1 cellular context compared by ENCODE assay signal in the genomic region with DNA sequence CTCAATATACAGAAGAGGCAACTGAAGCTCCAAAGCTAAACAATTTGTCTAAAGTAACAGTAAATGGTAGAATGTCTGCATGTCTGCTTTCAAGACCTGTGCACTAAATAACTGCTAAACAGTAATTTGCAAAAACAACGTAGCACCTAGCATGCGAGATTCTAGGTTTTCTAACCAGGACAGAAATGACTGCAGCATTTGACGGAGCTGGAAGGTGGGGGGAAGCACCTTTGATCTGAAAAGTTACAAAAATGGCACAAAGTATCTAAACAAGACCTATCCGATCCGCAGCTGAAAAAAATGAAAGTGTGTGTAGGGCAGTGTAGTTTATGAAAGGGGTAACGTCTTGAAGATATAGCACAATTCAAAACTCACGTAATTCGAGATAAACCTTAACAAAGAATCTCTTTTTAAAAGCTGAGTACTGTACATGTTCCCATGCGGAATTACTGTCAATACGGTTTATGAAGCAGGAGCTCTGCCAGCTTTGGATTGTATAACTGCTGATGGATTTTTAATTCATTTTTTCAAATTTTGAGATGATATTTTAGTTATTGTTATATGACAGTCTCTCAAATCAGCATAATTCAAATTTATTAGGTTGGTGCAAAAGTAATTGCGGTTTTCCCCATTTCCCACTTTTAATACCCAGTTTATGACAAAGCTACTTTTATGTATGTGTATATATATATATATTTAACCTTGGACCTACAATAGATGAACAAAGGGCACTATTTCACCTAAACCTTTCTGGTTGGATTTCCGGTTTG.
TF ChIP-seq lines count a peak whose summit lies in the region.

No MANE protein-coding gene starts in this region.

TF ChIP-seq in HepG2, 621 proteins besides CTCF, POLR2A, EP300 and RAD21 (continues in another document):
- TF ChIP-seq, protein P1, sequence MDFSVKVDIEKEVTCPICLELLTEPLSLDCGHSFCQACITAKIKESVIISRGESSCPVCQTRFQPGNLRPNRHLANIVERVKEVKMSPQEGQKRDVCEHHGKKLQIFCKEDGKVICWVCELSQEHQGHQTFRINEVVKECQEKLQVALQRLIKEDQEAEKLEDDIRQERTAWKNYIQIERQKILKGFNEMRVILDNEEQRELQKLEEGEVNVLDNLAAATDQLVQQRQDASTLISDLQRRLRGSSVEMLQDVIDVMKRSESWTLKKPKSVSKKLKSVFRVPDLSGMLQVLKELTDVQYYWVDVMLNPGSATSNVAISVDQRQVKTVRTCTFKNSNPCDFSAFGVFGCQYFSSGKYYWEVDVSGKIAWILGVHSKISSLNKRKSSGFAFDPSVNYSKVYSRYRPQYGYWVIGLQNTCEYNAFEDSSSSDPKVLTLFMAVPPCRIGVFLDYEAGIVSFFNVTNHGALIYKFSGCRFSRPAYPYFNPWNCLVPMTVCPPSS (IDR thresholded peaks at IDR 0.05) = no peak
- TF ChIP-seq, protein P2, sequence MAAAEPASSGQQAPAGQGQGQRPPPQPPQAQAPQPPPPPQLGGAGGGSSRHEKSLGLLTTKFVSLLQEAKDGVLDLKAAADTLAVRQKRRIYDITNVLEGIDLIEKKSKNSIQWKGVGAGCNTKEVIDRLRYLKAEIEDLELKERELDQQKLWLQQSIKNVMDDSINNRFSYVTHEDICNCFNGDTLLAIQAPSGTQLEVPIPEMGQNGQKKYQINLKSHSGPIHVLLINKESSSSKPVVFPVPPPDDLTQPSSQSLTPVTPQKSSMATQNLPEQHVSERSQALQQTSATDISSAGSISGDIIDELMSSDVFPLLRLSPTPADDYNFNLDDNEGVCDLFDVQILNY (CRISPR knock-in tag; conservative IDR thresholded peaks at IDR 0.05) = no peak
- TF ChIP-seq, protein P3, sequence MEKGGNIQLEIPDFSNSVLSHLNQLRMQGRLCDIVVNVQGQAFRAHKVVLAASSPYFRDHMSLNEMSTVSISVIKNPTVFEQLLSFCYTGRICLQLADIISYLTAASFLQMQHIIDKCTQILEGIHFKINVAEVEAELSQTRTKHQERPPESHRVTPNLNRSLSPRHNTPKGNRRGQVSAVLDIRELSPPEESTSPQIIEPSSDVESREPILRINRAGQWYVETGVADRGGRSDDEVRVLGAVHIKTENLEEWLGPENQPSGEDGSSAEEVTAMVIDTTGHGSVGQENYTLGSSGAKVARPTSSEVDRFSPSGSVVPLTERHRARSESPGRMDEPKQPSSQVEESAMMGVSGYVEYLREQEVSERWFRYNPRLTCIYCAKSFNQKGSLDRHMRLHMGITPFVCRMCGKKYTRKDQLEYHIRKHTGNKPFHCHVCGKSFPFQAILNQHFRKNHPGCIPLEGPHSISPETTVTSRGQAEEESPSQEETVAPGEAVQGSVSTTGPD (CRISPR knock-in tag; IDR thresholded peaks at IDR 0.05) = no peak
- no peak for TF ChIP-seq BRD4 (CRISPR knock-in tag; IDR thresholded peaks at IDR 0.05)
- TF ChIP-seq, protein P4, sequence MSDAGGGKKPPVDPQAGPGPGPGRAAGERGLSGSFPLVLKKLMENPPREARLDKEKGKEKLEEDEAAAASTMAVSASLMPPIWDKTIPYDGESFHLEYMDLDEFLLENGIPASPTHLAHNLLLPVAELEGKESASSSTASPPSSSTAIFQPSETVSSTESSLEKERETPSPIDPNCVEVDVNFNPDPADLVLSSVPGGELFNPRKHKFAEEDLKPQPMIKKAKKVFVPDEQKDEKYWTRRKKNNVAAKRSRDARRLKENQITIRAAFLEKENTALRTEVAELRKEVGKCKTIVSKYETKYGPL (CRISPR knock-in tag; IDR thresholded peaks at IDR 0.05) = 0 out of 2 replicates have a peak, but pooled peaks have one; percentile 18
- TF ChIP-seq ZNF205 (CRISPR knock-in tag; IDR thresholded peaks at IDR 0.05) = no peak
- TF ChIP-seq MED13 (CRISPR knock-in tag; IDR thresholded peaks at IDR 0.05) = no peak
- TF ChIP-seq ZNF282 (IDR thresholded peaks at IDR 0.05; ENCODE audit: partially characterized antibody) = no peak
- no peak for TF ChIP-seq ATRX (CRISPR knock-in tag; IDR thresholded peaks at IDR 0.05; ENCODE audit: borderline replicate concordance)
- no peak for TF ChIP-seq BHLHE40 (IDR thresholded peaks at IDR 0.05; ENCODE audit: low read length)
- TF ChIP-seq, protein P5, sequence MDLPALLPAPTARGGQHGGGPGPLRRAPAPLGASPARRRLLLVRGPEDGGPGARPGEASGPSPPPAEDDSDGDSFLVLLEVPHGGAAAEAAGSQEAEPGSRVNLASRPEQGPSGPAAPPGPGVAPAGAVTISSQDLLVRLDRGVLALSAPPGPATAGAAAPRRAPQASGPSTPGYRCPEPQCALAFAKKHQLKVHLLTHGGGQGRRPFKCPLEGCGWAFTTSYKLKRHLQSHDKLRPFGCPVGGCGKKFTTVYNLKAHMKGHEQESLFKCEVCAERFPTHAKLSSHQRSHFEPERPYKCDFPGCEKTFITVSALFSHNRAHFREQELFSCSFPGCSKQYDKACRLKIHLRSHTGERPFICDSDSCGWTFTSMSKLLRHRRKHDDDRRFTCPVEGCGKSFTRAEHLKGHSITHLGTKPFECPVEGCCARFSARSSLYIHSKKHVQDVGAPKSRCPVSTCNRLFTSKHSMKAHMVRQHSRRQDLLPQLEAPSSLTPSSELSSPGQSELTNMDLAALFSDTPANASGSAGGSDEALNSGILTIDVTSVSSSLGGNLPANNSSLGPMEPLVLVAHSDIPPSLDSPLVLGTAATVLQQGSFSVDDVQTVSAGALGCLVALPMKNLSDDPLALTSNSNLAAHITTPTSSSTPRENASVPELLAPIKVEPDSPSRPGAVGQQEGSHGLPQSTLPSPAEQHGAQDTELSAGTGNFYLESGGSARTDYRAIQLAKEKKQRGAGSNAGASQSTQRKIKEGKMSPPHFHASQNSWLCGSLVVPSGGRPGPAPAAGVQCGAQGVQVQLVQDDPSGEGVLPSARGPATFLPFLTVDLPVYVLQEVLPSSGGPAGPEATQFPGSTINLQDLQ (CRISPR knock-in tag; IDR thresholded peaks at IDR 0.05) = no peak
- TF ChIP-seq, protein P6, sequence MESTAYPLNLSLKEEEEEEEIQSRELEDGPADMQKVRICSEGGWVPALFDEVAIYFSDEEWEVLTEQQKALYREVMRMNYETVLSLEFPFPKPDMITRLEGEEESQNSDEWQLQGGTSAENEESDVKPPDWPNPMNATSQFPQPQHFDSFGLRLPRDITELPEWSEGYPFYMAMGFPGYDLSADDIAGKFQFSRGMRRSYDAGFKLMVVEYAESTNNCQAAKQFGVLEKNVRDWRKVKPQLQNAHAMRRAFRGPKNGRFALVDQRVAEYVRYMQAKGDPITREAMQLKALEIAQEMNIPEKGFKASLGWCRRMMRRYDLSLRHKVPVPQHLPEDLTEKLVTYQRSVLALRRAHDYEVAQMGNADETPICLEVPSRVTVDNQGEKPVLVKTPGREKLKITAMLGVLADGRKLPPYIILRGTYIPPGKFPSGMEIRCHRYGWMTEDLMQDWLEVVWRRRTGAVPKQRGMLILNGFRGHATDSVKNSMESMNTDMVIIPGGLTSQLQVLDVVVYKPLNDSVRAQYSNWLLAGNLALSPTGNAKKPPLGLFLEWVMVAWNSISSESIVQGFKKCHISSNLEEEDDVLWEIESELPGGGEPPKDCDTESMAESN (CRISPR knock-in tag; conservative IDR thresholded peaks at IDR 0.05) = 0 out of 2 replicates have a peak, but pooled peaks have one; percentile 2
- peak; percentile 3; the same call in 1 of the 2 replicates for TF ChIP-seq FOXA3 (CRISPR knock-in tag; IDR thresholded peaks at IDR 0.05)
- TF ChIP-seq SSRP1 (CRISPR knock-in tag; IDR thresholded peaks at IDR 0.05) = 0 out of 2 replicates have a peak, but pooled peaks have one; percentile 80
- TF ChIP-seq SRSF1 (optimal IDR thresholded peaks at IDR 0.05; ENCODE audit: low read depth, low read length) = no peak
- no peak for TF ChIP-seq CBX5 (CRISPR knock-in tag; IDR thresholded peaks at IDR 0.05; ENCODE audit: borderline replicate concordance)
- TF ChIP-seq ZNF878 (CRISPR knock-in tag; IDR thresholded peaks at IDR 0.05) = no peak
- TF ChIP-seq SRY (CRISPR knock-in tag; IDR thresholded peaks at IDR 0.05) = no peak
- no peak for TF ChIP-seq FOSL1 (CRISPR knock-in tag; IDR thresholded peaks at IDR 0.05; ENCODE audit: borderline replicate concordance)
- TF ChIP-seq, protein P7, sequence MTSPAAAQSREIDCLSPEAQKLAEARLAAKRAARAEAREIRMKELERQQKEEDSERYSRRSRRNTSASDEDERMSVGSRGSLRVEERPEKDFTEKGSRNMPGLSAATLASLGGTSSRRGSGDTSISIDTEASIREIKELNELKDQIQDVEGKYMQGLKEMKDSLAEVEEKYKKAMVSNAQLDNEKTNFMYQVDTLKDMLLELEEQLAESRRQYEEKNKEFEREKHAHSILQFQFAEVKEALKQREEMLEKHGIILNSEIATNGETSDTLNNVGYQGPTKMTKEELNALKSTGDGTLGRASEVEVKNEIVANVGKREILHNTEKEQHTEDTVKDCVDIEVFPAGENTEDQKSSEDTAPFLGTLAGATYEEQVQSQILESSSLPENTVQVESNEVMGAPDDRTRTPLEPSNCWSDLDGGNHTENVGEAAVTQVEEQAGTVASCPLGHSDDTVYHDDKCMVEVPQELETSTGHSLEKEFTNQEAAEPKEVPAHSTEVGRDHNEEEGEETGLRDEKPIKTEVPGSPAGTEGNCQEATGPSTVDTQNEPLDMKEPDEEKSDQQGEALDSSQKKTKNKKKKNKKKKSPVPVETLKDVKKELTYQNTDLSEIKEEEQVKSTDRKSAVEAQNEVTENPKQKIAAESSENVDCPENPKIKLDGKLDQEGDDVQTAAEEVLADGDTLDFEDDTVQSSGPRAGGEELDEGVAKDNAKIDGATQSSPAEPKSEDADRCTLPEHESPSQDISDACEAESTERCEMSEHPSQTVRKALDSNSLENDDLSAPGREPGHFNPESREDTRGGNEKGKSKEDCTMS (CRISPR knock-in tag; conservative IDR thresholded peaks at IDR 0.05) = no peak
- TF ChIP-seq ZNF781 (CRISPR knock-in tag; IDR thresholded peaks at IDR 0.05; ENCODE audit: borderline replicate concordance, not compliant biosample characterization) = no peak
- TF ChIP-seq YEATS2 (CRISPR knock-in tag; IDR thresholded peaks at IDR 0.05; ENCODE audit: borderline replicate concordance) = no peak
- TF ChIP-seq U2AF2 (IDR thresholded peaks at IDR 0.05; ENCODE audit: low read depth, low read length) = no peak
- no peak for TF ChIP-seq EED (CRISPR knock-in tag; IDR thresholded peaks at IDR 0.05)
- TF ChIP-seq, protein P8, sequence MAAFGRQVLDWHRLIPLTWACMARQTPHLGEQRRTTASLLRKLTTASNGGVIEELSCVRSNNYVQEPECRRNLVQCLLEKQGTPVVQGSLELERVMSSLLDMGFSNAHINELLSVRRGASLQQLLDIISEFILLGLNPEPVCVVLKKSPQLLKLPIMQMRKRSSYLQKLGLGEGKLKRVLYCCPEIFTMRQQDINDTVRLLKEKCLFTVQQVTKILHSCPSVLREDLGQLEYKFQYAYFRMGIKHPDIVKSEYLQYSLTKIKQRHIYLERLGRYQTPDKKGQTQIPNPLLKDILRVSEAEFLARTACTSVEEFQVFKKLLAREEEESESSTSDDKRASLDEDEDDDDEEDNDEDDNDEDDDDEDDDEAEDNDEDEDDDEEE (CRISPR knock-in tag; IDR thresholded peaks at IDR 0.05) = no peak
- no peak for TF ChIP-seq SIN3A (IDR thresholded peaks at IDR 0.05; ENCODE audit: borderline replicate concordance, low read depth, low read length)
- TF ChIP-seq HOXD1 (CRISPR knock-in tag; IDR thresholded peaks at IDR 0.05) = no peak
- no peak for TF ChIP-seq RBFOX2 (IDR thresholded peaks at IDR 0.05; ENCODE audit: low read depth, low read length)
- TF ChIP-seq ZNF891 (CRISPR knock-in tag; IDR thresholded peaks at IDR 0.05) = no peak
- TF ChIP-seq ZNF121 (CRISPR knock-in tag; IDR thresholded peaks at IDR 0.05) = no peak
- TF ChIP-seq ZNF652 (CRISPR knock-in tag; IDR thresholded peaks at IDR 0.05; ENCODE audit: borderline replicate concordance, low read depth) = no peak
- TF ChIP-seq, protein P9, sequence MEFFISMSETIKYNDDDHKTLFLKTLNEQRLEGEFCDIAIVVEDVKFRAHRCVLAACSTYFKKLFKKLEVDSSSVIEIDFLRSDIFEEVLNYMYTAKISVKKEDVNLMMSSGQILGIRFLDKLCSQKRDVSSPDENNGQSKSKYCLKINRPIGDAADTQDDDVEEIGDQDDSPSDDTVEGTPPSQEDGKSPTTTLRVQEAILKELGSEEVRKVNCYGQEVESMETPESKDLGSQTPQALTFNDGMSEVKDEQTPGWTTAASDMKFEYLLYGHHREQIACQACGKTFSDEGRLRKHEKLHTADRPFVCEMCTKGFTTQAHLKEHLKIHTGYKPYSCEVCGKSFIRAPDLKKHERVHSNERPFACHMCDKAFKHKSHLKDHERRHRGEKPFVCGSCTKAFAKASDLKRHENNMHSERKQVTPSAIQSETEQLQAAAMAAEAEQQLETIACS (CRISPR knock-in tag; IDR thresholded peaks at IDR 0.05) = no peak
- TF ChIP-seq MBD4 (IDR thresholded peaks at IDR 0.05; ENCODE audit: borderline replicate concordance, low read length) = 0 out of 2 replicates have a peak, but pooled peaks have one; percentile 40
- TF ChIP-seq HOXA5 (CRISPR knock-in tag; IDR thresholded peaks at IDR 0.05) = no peak
- no peak for TF ChIP-seq BCL6 (CRISPR knock-in tag; IDR thresholded peaks at IDR 0.05)
- no peak for TF ChIP-seq HOXA9 (CRISPR knock-in tag; IDR thresholded peaks at IDR 0.05; ENCODE audit: borderline replicate concordance)
- no peak for TF ChIP-seq KLF6 (CRISPR knock-in tag; IDR thresholded peaks at IDR 0.05)
- TF ChIP-seq ZNF543 (CRISPR knock-in tag; IDR thresholded peaks at IDR 0.05) = no peak
- no peak for TF ChIP-seq ELF3 (CRISPR knock-in tag; IDR thresholded peaks at IDR 0.05)
